Comparison of ENCODE assay signal across 28 cellular contexts in genomic region chr7:1817061-1817712, GRCh38.
A peak's percentile ranks its signal among the peaks of the same experiment; 100 is the strongest.
DNase-seq lines count a peak whose midpoint lies in the region; ATAC-seq, FAIRE-seq and TF ChIP-seq lines count a peak whose summit lies in the region.
"Had no signal": no experiment of that assay in that cellular context is flagged by ENCODE, and none has a peak within 500 bp of the region (broad histone marks: within the 10 kb centered on the region; RNA-seq: fewer than 3 reads in every experiment).

No MANE protein-coding gene starts in this region.

- H3K27ac ChIP-seq in upper lobe of right lung: no peak overlapping the region
- H3K27ac ChIP-seq: epithelial cell of prostate, HL-60, VCaP had no signal

- no peak for TF ChIP-seq CTCF in nephron progenitor cell (IDR thresholded peaks at IDR 0.05)
- TF ChIP-seq CTCF in upper lobe of right lung (IDR thresholded peaks at IDR 0.05): no peak
- TF ChIP-seq CTCF in D721Med (IDR thresholded peaks at IDR 0.05; ENCODE audit: insufficient read depth, missing control alignments): no peak

- no peak for FAIRE-seq in D721Med (lab: Jason Lieb, UNC)

- H3K36me3 ChIP-seq in upper lobe of right lung: no peaks in the 10 kb centered on the region
- H3K36me3 ChIP-seq: HAP-1 had no signal

- H3K36me3 Mint-ChIP-seq in central memory CD8-positive, alpha-beta T cell (ENCODE audit: insufficient read depth): peaks cover 6% of the 10 kb centered on the region
- no peaks in the 10 kb centered on the region for H3K36me3 Mint-ChIP-seq in nephron progenitor cell (ENCODE audit: low read depth)

- no peaks in the 10 kb centered on the region for H3K27me3 ChIP-seq in upper lobe of right lung

- H3K9me3 ChIP-seq in upper lobe of right lung: no peaks in the 10 kb centered on the region
- H3K9me3 ChIP-seq: HAP-1 had no signal

- no peaks in the 10 kb centered on the region for H3K9me3 Mint-ChIP-seq in central memory CD8-positive, alpha-beta T cell
- H3K9me3 Mint-ChIP-seq in nephron progenitor cell: no peaks in the 10 kb centered on the region
- H3K9me3 Mint-ChIP-seq: activated CD4-positive, alpha-beta T cell treated with anti-CD3 and anti-CD28 coated beads, Interleukin-2, amount 10 ng/mL, durations not matched to agents 7 days and 5 days; activated naive CD8-positive, alpha-beta T cell treated with anti-CD3 and anti-CD28 coated beads, Interleukin-2, amount 50 U/mL, for 24 hours; CD8-positive, alpha-beta memory T cell; stimulated activated naive CD8-positive, alpha-beta T cell treated with anti-CD3 and anti-CD28 coated beads, Interleukin-15, Interleukin-2, amounts not matched to agents 100 ng/mL and 50 ng/mL, for 24 hours had no signal

- in situ Hi-C loops in G401 (cut with HindIII; ENCODE audit: low sequenced_read_pairs): no loop called here

- H3K4me3 ChIP-seq in upper lobe of right lung: no peak overlapping the region
- H3K4me3 ChIP-seq: HAP-1 had no signal

- peaks cover 33% of the 10 kb centered on the region for H3K4me1 Mint-ChIP-seq in central memory CD8-positive, alpha-beta T cell
- H3K4me1 Mint-ChIP-seq in nephron progenitor cell: peaks cover 37% of the 10 kb centered on the region

- no peak overlapping the region for H3K27ac Mint-ChIP-seq in central memory CD8-positive, alpha-beta T cell (ENCODE audit: low read depth)
- H3K27ac Mint-ChIP-seq in nephron progenitor cell: no peak overlapping the region
- H3K27ac Mint-ChIP-seq: activated CD4-positive, alpha-beta T cell treated with anti-CD3 and anti-CD28 coated beads, Interleukin-2, amount 10 ng/mL, durations not matched to agents 7 days and 5 days; activated naive CD8-positive, alpha-beta T cell treated with anti-CD3 and anti-CD28 coated beads, Interleukin-2, amount 50 U/mL, for 24 hours; stimulated activated naive CD8-positive, alpha-beta T cell treated with anti-CD3 and anti-CD28 coated beads, Interleukin-15, Interleukin-2, amounts not matched to agents 100 ng/mL and 50 ng/mL, for 24 hours had no signal

- no peaks in the 10 kb centered on the region for H3K27me3 Mint-ChIP-seq in central memory CD8-positive, alpha-beta T cell
- no peaks in the 10 kb centered on the region for H3K27me3 Mint-ChIP-seq in nephron progenitor cell (ENCODE audit: low read depth, poor library complexity)
- H3K27me3 Mint-ChIP-seq: activated naive CD8-positive, alpha-beta T cell treated with anti-CD3 and anti-CD28 coated beads, Interleukin-2, amount 50 U/mL, for 24 hours; CD8-positive, alpha-beta memory T cell; stimulated activated naive CD8-positive, alpha-beta T cell treated with anti-CD3 and anti-CD28 coated beads, Interleukin-15, Interleukin-2, amounts not matched to agents 100 ng/mL and 50 ng/mL, for 24 hours had no signal

- peak; percentile 25 for DNase-seq in activated CD4-positive, CD25-positive, alpha-beta regulatory T cell treated with anti-CD3 and anti-CD28 coated beads, Interleukin-2, amount 50 U/mL, for 72 hours
- no peak for DNase-seq in activated CD4-positive, CD25-positive, alpha-beta regulatory T cell (lab: John Stamatoyannopoulos, UW)
- peak in 1 of 2 donors; percentile 12 for DNase-seq in central memory CD8-positive, alpha-beta T cell (ENCODE audit: low spot score in 2 of 2)
- DNase-seq in nephron progenitor cell: no peak
- DNase-seq in upper lobe of right lung: peak; percentile 53
- no peak for DNase-seq in NCI-H345 (lab: John Stamatoyannopoulos, UW)
- DNase-seq in G401 (ENCODE audit: low spot score): no peak
- no peak for DNase-seq in D721Med (ENCODE audit: insufficient read length, low spot score)
- DNase-seq: 8988T; activated CD4-positive, alpha-beta T cell treated with anti-CD3 and anti-CD28 coated beads, Interleukin-2, amount 10 ng/mL, durations not matched to agents 7 days and 5 days; activated naive CD8-positive, alpha-beta T cell treated with anti-CD3 and anti-CD28 coated beads, Interleukin-2, amount 50 U/mL, for 24 hours; AML-193; effector CD4-positive, alpha-beta T cell; GDM1; mesenchymal stem cell; NCI-H1105; NCI-H2029 treated with DMSO at 0.1 percent for 48 hours; NCI-H446; occipital lobe; PC-3; SHP77; stimulated activated CD4-positive, alpha-beta T cell treated with anti-CD3 and anti-CD28 coated beads, Interleukin-4, amount 100 ng/mL, for 24 hours had no signal

- ATAC-seq in central memory CD8-positive, alpha-beta T cell (replicated peaks; ENCODE audit: extremely low read depth, poor library complexity, severe bottlenecking): no peak
- no peak for ATAC-seq in upper lobe of right lung
- ATAC-seq: PC-3 had no signal

- no peaks in the 10 kb centered on the region for H3K4me1 ChIP-seq in upper lobe of right lung
- H3K4me1 ChIP-seq: HAP-1 had no signal

- peak overlapping the region; percentile 20 for H3K4me3 Mint-ChIP-seq in central memory CD8-positive, alpha-beta T cell
- H3K4me3 Mint-ChIP-seq in nephron progenitor cell: peak overlapping the region; percentile 52
- H3K4me3 Mint-ChIP-seq: activated CD4-positive, alpha-beta T cell treated with anti-CD3 and anti-CD28 coated beads, Interleukin-2, amount 10 ng/mL, durations not matched to agents 7 days and 5 days; activated naive CD8-positive, alpha-beta T cell treated with anti-CD3 and anti-CD28 coated beads, Interleukin-2, amount 50 U/mL, for 24 hours; CD8-positive, alpha-beta memory T cell; stimulated activated naive CD8-positive, alpha-beta T cell treated with anti-CD3 and anti-CD28 coated beads, Interleukin-15, Interleukin-2, amounts not matched to agents 100 ng/mL and 50 ng/mL, for 24 hours had no signal

- intact Hi-C loops in upper lobe of right lung (cut with DNase I): no loop called here

Comparison
In these comparisons a context has a peak if more than half of its experiments do, and no peak if none do; other contexts are left out.
1. DNase-seq: peak in activated CD4-positive, CD25-positive, alpha-beta regulatory T cell treated with anti-CD3 and anti-CD28 coated beads, Interleukin-2, amount 50 U/mL, for 72 hours (single experiment) and upper lobe of right lung (single experiment); none in activated CD4-positive, CD25-positive, alpha-beta regulatory T cell (0 of 4), nephron progenitor cell (single experiment), NCI-H345 (single experiment), G401 (single experiment) and D721Med (single experiment).